In genomic region chr3:179265875-179266274, GRCh38 we compare ENCODE assay signal across 16 cellular contexts. TPM values are rescaled to one million over a fixed set of nuclear protein-coding genes. Genes with fewer than 3 reads are reported as not detected.
DNase-seq lines count a peak whose midpoint lies in the region; ATAC-seq and TF ChIP-seq lines count a peak whose summit lies in the region.
"Had no signal": no experiment of that assay in that cellular context is flagged by ENCODE, and none has a peak within 500 bp of the region (broad histone marks: within the 10 kb centered on the region; RNA-seq: fewer than 3 reads in every experiment).

No MANE protein-coding gene starts in this region.

- no peak overlapping the region for H3K4me3 ChIP-seq in ascending aorta
- peak overlapping the region in 1 of 8 donors; percentile 45 for H3K4me3 ChIP-seq in spleen
- H3K4me3 ChIP-seq: pancreas, upper lobe of right lung had no signal

- intact Hi-C loops in ascending aorta (cut with DNase I) (no loop called here), spleen (cut with DNase I; ENCODE audit: low total_unique reads) (no loop called here)

- no peak overlapping the region for H3K27ac ChIP-seq in ascending aorta
- peak overlapping the region in 1 of 8 donors; percentile 51 for H3K27ac ChIP-seq in spleen
- H3K27ac ChIP-seq: pancreas, upper lobe of right lung had no signal

- WGBS in spleen, 5 donors = 34 to 66% (median 51%) methylated on average over 4 of the region's 4 CpGs

- H3K36me3 ChIP-seq in ascending aorta (no peaks in the 10 kb centered on the region), spleen (no peaks in the 10 kb centered on the region)
- H3K36me3 ChIP-seq: pancreas, upper lobe of right lung had no signal

- no peaks in the 10 kb centered on the region for H3K4me1 ChIP-seq in ascending aorta
- peaks cover 6 to 51% (median 29%) of the 10 kb centered on the region in 6 donors for H3K4me1 ChIP-seq in spleen
- H3K4me1 ChIP-seq: pancreas had no signal

- DNase-seq in activated T-cell treated with anti-CD3 and anti-CD28 coated beads, Interleukin-2, amount 50 U/mL, for 72 hours = no peak
- DNase-seq in activated T-cell treated with anti-CD3 and anti-CD28 coated beads, Interleukin-2, amount 50 U/mL, for 24 hours = no peak
- DNase-seq in HUDEP-2 (lab: John Stamatoyannopoulos, UW; ENCODE audit: unreplicated experiment in 76 of 76) (peak in 61 of 76 experiments; percentile 2 to 85 (median 39)), ascending aorta (ENCODE audit: low spot score in 2 of 2) (no peak), nephron progenitor cell (no peak), spleen (no peak)
- no peak for DNase-seq in stimulated activated naive CD8-positive, alpha-beta T cell treated with anti-CD3 and anti-CD28 coated beads, Interleukin-15, amount 100 ng/mL, for 72 hours
- DNase-seq: ACHN; central memory CD4-positive, alpha-beta T cell; EL; H7; left ventricle myocardium superior; NCI-H526; pancreas; upper lobe of right lung had no signal

- no peaks in the 10 kb centered on the region for H3K36me3 Mint-ChIP-seq in activated T-cell treated with anti-CD3 and anti-CD28 coated beads, Interleukin-2, amount 50 U/mL, for 72 hours (ENCODE audit: insufficient read depth in 2 of 2)
- no peaks in the 10 kb centered on the region for H3K36me3 Mint-ChIP-seq in activated T-cell treated with anti-CD3 and anti-CD28 coated beads, Interleukin-2, amount 50 U/mL, for 24 hours (ENCODE audit: low read depth)
- H3K36me3 Mint-ChIP-seq in nephron progenitor cell (ENCODE audit: low read depth) = peaks cover 1% of the 10 kb centered on the region

- TF ChIP-seq CTCF in ascending aorta (IDR thresholded peaks at IDR 0.05) = no peak
- no peak for TF ChIP-seq CTCF in nephron progenitor cell (IDR thresholded peaks at IDR 0.05)
- TF ChIP-seq CTCF in spleen (IDR thresholded peaks at IDR 0.05 in 8 of 11, conservative IDR thresholded peaks at IDR 0.05 in 3 of 11) = no peak

- H3K27me3 Mint-ChIP-seq in activated T-cell treated with anti-CD3 and anti-CD28 coated beads, Interleukin-2, amount 50 U/mL, for 72 hours (ENCODE audit: low read depth) = no peaks in the 10 kb centered on the region
- H3K27me3 Mint-ChIP-seq in activated T-cell treated with anti-CD3 and anti-CD28 coated beads, Interleukin-2, amount 50 U/mL, for 24 hours = peaks cover 17% of the 10 kb centered on the region
- H3K27me3 Mint-ChIP-seq in stimulated activated naive CD8-positive, alpha-beta T cell treated with anti-CD3 and anti-CD28 coated beads, Interleukin-15, amount 100 ng/mL, for 72 hours = peaks cover 32% of the 10 kb centered on the region
- peaks cover 3% of the 10 kb centered on the region for H3K27me3 Mint-ChIP-seq in nephron progenitor cell (ENCODE audit: low read depth, poor library complexity)

- H3K9me3 Mint-ChIP-seq in activated T-cell treated with anti-CD3 and anti-CD28 coated beads, Interleukin-2, amount 50 U/mL, for 72 hours = no peaks in the 10 kb centered on the region
- no peaks in the 10 kb centered on the region for H3K9me3 Mint-ChIP-seq in activated T-cell treated with anti-CD3 and anti-CD28 coated beads, Interleukin-2, amount 50 U/mL, for 24 hours
- H3K9me3 Mint-ChIP-seq in stimulated activated naive CD8-positive, alpha-beta T cell treated with anti-CD3 and anti-CD28 coated beads, Interleukin-15, amount 100 ng/mL, for 72 hours = no peaks in the 10 kb centered on the region
- H3K9me3 Mint-ChIP-seq in nephron progenitor cell = peaks cover 13% of the 10 kb centered on the region

- ATAC-seq in activated T-cell treated with anti-CD3 and anti-CD28 coated beads, Interleukin-2, amount 50 U/mL, for 72 hours (replicated peaks in 1 of 2) = peak; percentile 58 to 70
- peak; percentile 22 for ATAC-seq in HG02798 (IDR thresholded peaks at IDR 0.05; ENCODE audit: poor library complexity, unreplicated experiment)
- peak; percentile 48 for ATAC-seq in stimulated activated naive CD8-positive, alpha-beta T cell treated with anti-CD3 and anti-CD28 coated beads, Interleukin-15, amount 100 ng/mL, for 72 hours
- ATAC-seq: left ventricle myocardium superior, pancreas, upper lobe of right lung had no signal

- H3K27me3 ChIP-seq in ascending aorta (no peaks in the 10 kb centered on the region), spleen (replicated peaks in 1 of 7) (no peaks in the 10 kb centered on the region)
- H3K27me3 ChIP-seq: pancreas, upper lobe of right lung had no signal

- H3K9me3 ChIP-seq in ascending aorta = no peaks in the 10 kb centered on the region
- peaks cover 0 to 16% (median 8%) of the 10 kb centered on the region in 8 donors for H3K9me3 ChIP-seq in spleen
- H3K9me3 ChIP-seq: pancreas, upper lobe of right lung had no signal

- no peak for TF ChIP-seq POLR2A in spleen (IDR thresholded peaks at IDR 0.05)

- H3K4me1 Mint-ChIP-seq in activated T-cell treated with anti-CD3 and anti-CD28 coated beads, Interleukin-2, amount 50 U/mL, for 72 hours (ENCODE audit: low read depth) = peaks cover under 1% of the 10 kb centered on the region
- H3K4me1 Mint-ChIP-seq in activated T-cell treated with anti-CD3 and anti-CD28 coated beads, Interleukin-2, amount 50 U/mL, for 24 hours (ENCODE audit: low read depth) = peaks cover 6% of the 10 kb centered on the region
- peaks cover 2% of the 10 kb centered on the region for H3K4me1 Mint-ChIP-seq in stimulated activated naive CD8-positive, alpha-beta T cell treated with anti-CD3 and anti-CD28 coated beads, Interleukin-15, amount 100 ng/mL, for 72 hours
- peaks cover 22% of the 10 kb centered on the region for H3K4me1 Mint-ChIP-seq in nephron progenitor cell

- no peak overlapping the region for H3K4me3 Mint-ChIP-seq in activated T-cell treated with anti-CD3 and anti-CD28 coated beads, Interleukin-2, amount 50 U/mL, for 72 hours
- H3K4me3 Mint-ChIP-seq in activated T-cell treated with anti-CD3 and anti-CD28 coated beads, Interleukin-2, amount 50 U/mL, for 24 hours = no peak overlapping the region
- no peak overlapping the region for H3K4me3 Mint-ChIP-seq in stimulated activated naive CD8-positive, alpha-beta T cell treated with anti-CD3 and anti-CD28 coated beads, Interleukin-15, amount 100 ng/mL, for 72 hours
- H3K4me3 Mint-ChIP-seq in nephron progenitor cell = no peak overlapping the region

- no peak overlapping the region for H3K27ac Mint-ChIP-seq in activated T-cell treated with anti-CD3 and anti-CD28 coated beads, Interleukin-2, amount 50 U/mL, for 72 hours
- H3K27ac Mint-ChIP-seq in activated T-cell treated with anti-CD3 and anti-CD28 coated beads, Interleukin-2, amount 50 U/mL, for 24 hours = no peak overlapping the region
- no peak overlapping the region for H3K27ac Mint-ChIP-seq in stimulated activated naive CD8-positive, alpha-beta T cell treated with anti-CD3 and anti-CD28 coated beads, Interleukin-15, amount 100 ng/mL, for 72 hours
- no peak overlapping the region for H3K27ac Mint-ChIP-seq in nephron progenitor cell

RNA-seq across cellular contexts. Expression of gene KCNMB3, which starts 15.0 kb away (rescaled TPM):
- under 1 TPM; 0.46 to 0.89 TPM for total RNA-seq in activated T-cell treated with anti-CD3 and anti-CD28 coated beads, Interleukin-2, amount 50 U/mL, for 72 hours
- total RNA-seq in ascending aorta (16.5 TPM), spleen (10 to 100 TPM in 1 of 7 donors, 1 to 10 TPM in 6; 4.6 to 10.5 (median 6.7) TPM)
- polyA plus RNA-seq in spleen = 1 to 10 TPM; 4.5 to 7.3 (median 7.2) TPM

RNA-seq across cellular contexts. Expression of gene ZNF639, which starts 57.0 kb away (rescaled TPM):
- total RNA-seq in activated T-cell treated with anti-CD3 and anti-CD28 coated beads, Interleukin-2, amount 50 U/mL, for 72 hours = 10 to 100 TPM; 36.1 to 41.0 TPM
- 21.4 TPM for total RNA-seq in ascending aorta
- 10 to 100 TPM; 28.8 to 68.2 (median 44.0) TPM for total RNA-seq in spleen
- polyA plus RNA-seq in spleen = 10 to 100 TPM; 18.6 to 24.1 (median 19.7) TPM

Comparison
In these comparisons a context has a peak if more than half of its experiments do, and no peak if none do; other contexts are left out.
1. DNase-seq: peak in HUDEP-2 (61 of 76); none in activated T-cell treated with anti-CD3 and anti-CD28 coated beads, Interleukin-2, amount 50 U/mL, for 72 hours (0 of 2), activated T-cell treated with anti-CD3 and anti-CD28 coated beads, Interleukin-2, amount 50 U/mL, for 24 hours (single experiment), stimulated activated naive CD8-positive, alpha-beta T cell treated with anti-CD3 and anti-CD28 coated beads, Interleukin-15, amount 100 ng/mL, for 72 hours (0 of 2), ascending aorta (0 of 2), nephron progenitor cell (single experiment) and spleen (single experiment).
2. Peak in every context shown above with its lines, with median percentiles within 50 percentile points of each other: ATAC-seq.